8 cellular contexts compared by ENCODE assay signal in genomic region chr15:64009798-64010241, GRCh38. TPM values are rescaled to one million over a fixed set of nuclear protein-coding genes. Genes with fewer than 3 reads are reported as not detected.
DNase-seq lines count a peak whose midpoint lies in the region; ATAC-seq and TF ChIP-seq lines count a peak whose summit lies in the region.

No MANE protein-coding gene starts in this region.

- CTCF ChIA-PET in HEK293T (lab: Yijun Ruan, JAX): no interaction called here

- POLR2A ChIA-PET in HEK293T (lab: Yijun Ruan, JAX): interaction anchor here (1.0 kb wide), 1 partner anchor 12 kb away, joined by 4 read pairs; no protein-coding TSS in a partner anchor

- no peak overlapping the region for H3K4me3 ChIP-seq in Peyer's patch

- TF ChIP-seq CTCF in Peyer's patch (IDR thresholded peaks at IDR 0.05): no peak

- no peaks in the 10 kb centered on the region for H3K9me3 ChIP-seq in Peyer's patch

- H3K27ac ChIP-seq in Peyer's patch: peak overlapping the region; percentile 62 to 84 (median 73)

- no peak for TF ChIP-seq POLR2A in Peyer's patch (IDR thresholded peaks at IDR 0.05)

- peak; percentile 41 for ATAC-seq in GM19351 (IDR thresholded peaks at IDR 0.05; ENCODE audit: unreplicated experiment)

- no peaks in the 10 kb centered on the region for H3K36me3 ChIP-seq in Peyer's patch

- DNase-seq in Peyer's patch (peak in 1 of 3 donors; percentile 73), globus pallidus (ENCODE audit: low spot score) (no peak), putamen (ENCODE audit: low spot score) (no peak), HEK293T (ENCODE audit: extremely low spot score) (no peak), NOMO-1 treated with DMSO at 0.1 percent for 48 hours (lab: John Stamatoyannopoulos, UW; ENCODE audit: unreplicated experiment) (no peak)
- DNase-seq in activated naive CD8-positive, alpha-beta T cell treated with anti-CD3 and anti-CD28 coated beads, Interleukin-2, amount 50 U/mL, for 16 hours (ENCODE audit: low read depth, low spot score): peak; percentile 22
- peak; percentile 75 for DNase-seq in stimulated activated CD4-positive, alpha-beta T cell treated with anti-CD3 and anti-CD28 coated beads, Interleukin-1b, Interleukin-23, amount 100 ng/mL, for 48 hours

- peaks cover 0 to 55% (median 20%) of the 10 kb centered on the region in 4 donors for H3K4me1 ChIP-seq in Peyer's patch

- H3K27me3 ChIP-seq in Peyer's patch: no peaks in the 10 kb centered on the region

TF ChIP-seq in HEK293T, 16 proteins besides CTCF, POLR2A, EP300 and RAD21:
- TF ChIP-seq CTBP1 (IDR thresholded peaks at IDR 0.05; ENCODE audit: borderline replicate concordance): no peak
- no peak for TF ChIP-seq TARDBP (IDR thresholded peaks at IDR 0.05)
- no peak for TF ChIP-seq FOXM1 (IDR thresholded peaks at IDR 0.05; ENCODE audit: borderline replicate concordance)
- TF ChIP-seq HDGF (IDR thresholded peaks at IDR 0.05; ENCODE audit: borderline replicate concordance): no peak
- TF ChIP-seq LEF1 (IDR thresholded peaks at IDR 0.05; ENCODE audit: borderline replicate concordance): no peak
- no peak for TF ChIP-seq PKNOX1 (IDR thresholded peaks at IDR 0.05)
- no peak for TF ChIP-seq ZNF384 (IDR thresholded peaks at IDR 0.05)
- TF ChIP-seq NFRKB (IDR thresholded peaks at IDR 0.05): no peak
- TF ChIP-seq L3MBTL2 (conservative IDR thresholded peaks at IDR 0.05): no peak

RNA-seq across cellular contexts. Expression of gene DAPK2, which starts 36.5 kb away (rescaled TPM):
- 100 to 1,000 TPM in 2 of 4 donors, 10 to 100 TPM in 2; 64.6 to 189 (median 125) TPM for total RNA-seq in Peyer's patch

Comparison
In these comparisons a context has a peak if more than half of its experiments do, and no peak if none do; other contexts are left out.
1. DNase-seq: peak in activated naive CD8-positive, alpha-beta T cell treated with anti-CD3 and anti-CD28 coated beads, Interleukin-2, amount 50 U/mL, for 16 hours (single experiment) and stimulated activated CD4-positive, alpha-beta T cell treated with anti-CD3 and anti-CD28 coated beads, Interleukin-1b, Interleukin-23, amount 100 ng/mL, for 48 hours (single experiment); none in globus pallidus (single experiment), putamen (single experiment), HEK293T (single experiment) and NOMO-1 treated with DMSO at 0.1 percent for 48 hours (single experiment).